8 cellular contexts compared by ENCODE assay signal in the genomic region with DNA sequence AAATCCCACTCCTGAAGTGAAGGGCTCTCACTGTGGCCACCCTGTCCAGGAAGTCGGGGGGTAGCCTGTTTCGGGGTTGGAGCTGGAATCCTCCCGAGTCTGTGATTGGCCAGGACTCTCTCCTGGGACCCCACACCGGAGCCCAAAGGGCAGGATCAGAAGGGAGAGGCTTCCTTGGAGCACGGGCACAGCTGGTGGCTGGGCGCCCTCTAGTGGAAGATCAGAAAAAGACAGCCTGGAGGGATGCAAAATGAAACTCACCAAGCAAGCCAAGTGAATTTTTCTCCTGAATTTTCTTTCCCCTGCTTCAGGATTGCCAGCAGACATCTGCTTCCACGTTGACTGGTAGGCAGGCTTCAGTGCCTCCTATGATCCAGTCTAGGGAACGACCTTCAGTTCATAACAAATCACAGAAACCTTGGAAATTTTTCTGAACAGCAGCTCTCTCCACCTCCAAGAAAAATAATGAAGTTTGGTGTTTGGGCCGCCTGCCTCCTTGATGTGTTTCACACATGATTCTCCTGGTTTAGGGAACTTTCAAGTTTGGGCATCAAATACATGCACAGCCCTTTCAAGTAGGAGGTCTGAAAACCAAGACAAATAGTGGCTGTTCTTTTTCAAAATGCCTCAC.
A peak's percentile ranks its signal among the peaks of the same experiment; 100 is the strongest.
DNase-seq lines count a peak whose midpoint lies in the region; ATAC-seq and TF ChIP-seq lines count a peak whose summit lies in the region.

No MANE protein-coding gene starts in this region.

- H3K27me3 Mint-ChIP-seq in endothelial cell (ENCODE audit: unreplicated experiment), result peaks cover 6% of the 10 kb centered on the region

- peak; percentile 93 for TF ChIP-seq CTCF in AG10803 (conservative IDR thresholded peaks at IDR 0.05; ENCODE audit: low read length)
- TF ChIP-seq CTCF in endothelial cell (IDR thresholded peaks at IDR 0.05; ENCODE audit: unreplicated experiment), result peak; percentile 98

- H3K4me3 ChIP-seq in AG10803 (ENCODE audit: low read length) (peak overlapping the region; percentile 25), H7 (ENCODE audit: insufficient read depth, low read depth, low read length) (no peak overlapping the region)

- no peak for ATAC-seq in stimulated activated effector memory CD8-positive, alpha-beta T cell treated with anti-CD3 and anti-CD28 coated beads, Interleukin-12 subunit alpha, Interleukin-12 subunit beta, amount 100 ng/mL, for 72 hours
- no peak for ATAC-seq in GM21723 (IDR thresholded peaks at IDR 0.05; ENCODE audit: unreplicated experiment)

- no peaks in the 10 kb centered on the region for H3K9me3 Mint-ChIP-seq in endothelial cell (ENCODE audit: unreplicated experiment)
- no peaks in the 10 kb centered on the region for H3K9me3 Mint-ChIP-seq in stimulated activated effector memory CD8-positive, alpha-beta T cell treated with anti-CD3 and anti-CD28 coated beads, Interleukin-12 subunit alpha, Interleukin-12 subunit beta, amount 100 ng/mL, for 72 hours

- peaks cover 14% of the 10 kb centered on the region for H3K4me1 Mint-ChIP-seq in endothelial cell (ENCODE audit: unreplicated experiment)
- H3K4me1 Mint-ChIP-seq in stimulated activated effector memory CD8-positive, alpha-beta T cell treated with anti-CD3 and anti-CD28 coated beads, Interleukin-12 subunit alpha, Interleukin-12 subunit beta, amount 100 ng/mL, for 72 hours, result peaks cover 30% of the 10 kb centered on the region

- no peaks in the 10 kb centered on the region for H3K36me3 ChIP-seq in H7 (replicated peaks; ENCODE audit: control insufficient read depth, insufficient read depth, low read length)

- H3K27ac Mint-ChIP-seq in endothelial cell (ENCODE audit: unreplicated experiment), result no peak overlapping the region
- no peak overlapping the region for H3K27ac Mint-ChIP-seq in stimulated activated effector memory CD8-positive, alpha-beta T cell treated with anti-CD3 and anti-CD28 coated beads, Interleukin-12 subunit alpha, Interleukin-12 subunit beta, amount 100 ng/mL, for 72 hours

- H3K4me3 Mint-ChIP-seq in endothelial cell (ENCODE audit: unreplicated experiment), result no peak overlapping the region
- no peak overlapping the region for H3K4me3 Mint-ChIP-seq in stimulated activated effector memory CD8-positive, alpha-beta T cell treated with anti-CD3 and anti-CD28 coated beads, Interleukin-12 subunit alpha, Interleukin-12 subunit beta, amount 100 ng/mL, for 72 hours

- no peaks in the 10 kb centered on the region for H3K27me3 ChIP-seq in H7 (ENCODE audit: control insufficient read depth, insufficient read depth, low read length)

- peak; percentile 55 for DNase-seq in AG10803 (ENCODE audit: low read depth)
- peak; percentile 81 for DNase-seq in H7
- DNase-seq in NCI-H774 (lab: John Stamatoyannopoulos, UW), result peak; percentile 38
- peak; percentile 84 for DNase-seq in activated CD8-positive, alpha-beta memory T cell treated with anti-CD3 and anti-CD28 coated beads for 24 hours
- DNase-seq in endothelial cell (ENCODE audit: low spot score), result peak; percentile 80
- DNase-seq in myocyte (ENCODE audit: low read depth), result peak; percentile 77
- peak; percentile 56 to 80 for DNase-seq in stimulated activated effector memory CD8-positive, alpha-beta T cell treated with anti-CD3 and anti-CD28 coated beads, Interleukin-12 subunit alpha, Interleukin-12 subunit beta, amount 100 ng/mL, for 72 hours (ENCODE audit: low spot score in 2 of 2)

- H3K36me3 Mint-ChIP-seq in endothelial cell (ENCODE audit: low read depth, unreplicated experiment), result no peaks in the 10 kb centered on the region
- no peaks in the 10 kb centered on the region for H3K36me3 Mint-ChIP-seq in stimulated activated effector memory CD8-positive, alpha-beta T cell treated with anti-CD3 and anti-CD28 coated beads, Interleukin-12 subunit alpha, Interleukin-12 subunit beta, amount 100 ng/mL, for 72 hours
